In genomic region chr17:17476865-17477467, GRCh38 we compare ENCODE assay signal across 8 cellular contexts. TPM values are rescaled to one million over a fixed set of nuclear protein-coding genes. Genes with fewer than 3 reads are reported as not detected.
DNase-seq lines count a peak whose midpoint lies in the region; ATAC-seq, FAIRE-seq and TF ChIP-seq lines count a peak whose summit lies in the region.

Gene MED9, plus strand, starts transcription at chr17:17477000. Its CDS starts 42 bp downstream, at chr17:17477042.

- H3K4me1 ChIP-seq in A549, result peaks cover 22% of the 10 kb centered on the region

- H3K4me2 ChIP-seq in A549, result peak within 1 kb of the TSS; percentile 89

- peak; percentile 28 for FAIRE-seq in A549 (lab: Jason Lieb, UNC)

- no peaks in the 10 kb centered on the region for H3K9me3 ChIP-seq in A549

- WGBS in A549 (ENCODE audit: missing lambda C conversion rate), result 1% methylated on average over 36 of the region's 47 CpGs

- TF ChIP-seq CTCF in A549 (IDR thresholded peaks at IDR 0.05), result no peak

- peak; percentile 69 for TF ChIP-seq POLR2A in A549 (IDR thresholded peaks at IDR 0.05; ENCODE audit: low read length)

- CTCF ChIA-PET in A549 (lab: Yijun Ruan, JAX), result interaction anchor here (1.3 to 5.2 kb wide), 2 partner anchors 19 to 30 kb away, joined by 3 to 23 read pairs; partner anchors contain the start of gene RASD1

- peak within 1 kb of the TSS; percentile 91 to 93 for H3K27ac ChIP-seq in A549
- H3K27ac ChIP-seq in cingulate gyrus (ENCODE audit: low read depth, low read length), result peak within 1 kb of the TSS; percentile 85

- H3K4me3 ChIP-seq in A549, result peak within 1 kb of the TSS; percentile 86

- POLR2A ChIA-PET in A549 (lab: Yijun Ruan, JAX), result no interaction called here

- DNase-seq in A549 (ENCODE audit: low read depth in 1 of 2, low spot score in 1 of 2) (peak; percentile 95 to 97), NCI-H510A treated with DMSO at 0.1 percent for 48 hours (lab: John Stamatoyannopoulos, UW) (peak; percentile 91), kidney tubule cell (ENCODE audit: low spot score) (peak; percentile 88)
- DNase-seq in activated CD4-positive, alpha-beta T cell treated with anti-CD3 and anti-CD28 coated beads for 48 hours, result peak; percentile 97
- peak; percentile 90 to 93 for DNase-seq in stimulated activated CD4-positive, alpha-beta T cell treated with anti-CD3 and anti-CD28 coated beads, Interleukin-15, amount 100 ng/mL, for 48 hours (ENCODE audit: low read depth in 2 of 2)

- ATAC-seq in A549 (peak; percentile 88 to 94), GM18873 (IDR thresholded peaks at IDR 0.05; ENCODE audit: low FRiP score, unreplicated experiment) (peak; percentile 64), HG03280 (IDR thresholded peaks at IDR 0.05; ENCODE audit: unreplicated experiment) (peak; percentile 91)

- no peak for TF ChIP-seq EP300 in A549 (IDR thresholded peaks at IDR 0.05)

- no peak for TF ChIP-seq RAD21 in A549 (conservative IDR thresholded peaks at IDR 0.05 in 1 of 2, IDR thresholded peaks at IDR 0.05 in 1 of 2)

TF ChIP-seq in A549, 52 proteins besides CTCF, POLR2A, EP300 and RAD21:
- TF ChIP-seq SMC3 (IDR thresholded peaks at IDR 0.05), result 0 out of 3 replicates have a peak, but pooled peaks have one; percentile 14
- TF ChIP-seq RFX5 (IDR thresholded peaks at IDR 0.05), result no peak
- TF ChIP-seq JUN (IDR thresholded peaks at IDR 0.05), result peak in 1 of 2 experiments; percentile 65; a peak in 2 of 5 replicates
- peak; percentile 44 for TF ChIP-seq E2F6 (IDR thresholded peaks at IDR 0.05; ENCODE audit: borderline replicate concordance, low read depth)
- peak; percentile 85; the same call in 1 of the 2 replicates for TF ChIP-seq TFCP2L1 (CRISPR knock-in tag; IDR thresholded peaks at IDR 0.05)
- TF ChIP-seq GATA3 (IDR thresholded peaks at IDR 0.05; ENCODE audit: borderline replicate concordance), result no peak
- no peak for TF ChIP-seq ZFP36 (IDR thresholded peaks at IDR 0.05; ENCODE audit: borderline replicate concordance, partially characterized antibody)
- TF ChIP-seq PHF8 (IDR thresholded peaks at IDR 0.05; ENCODE audit: borderline replicate concordance, low read depth), result peak; percentile 97
- peak; percentile 86 for TF ChIP-seq ESRRA (IDR thresholded peaks at IDR 0.05; ENCODE audit: borderline replicate concordance, low read length)
- 0 out of 3 replicates have a peak, but pooled peaks have one; percentile 24 for TF ChIP-seq BCL3 (IDR thresholded peaks at IDR 0.05)
- peak; percentile 55; the same call in 1 of the 2 replicates for TF ChIP-seq HDAC2 (IDR thresholded peaks at IDR 0.05)
- peak; percentile 96 for TF ChIP-seq MAZ (IDR thresholded peaks at IDR 0.05; ENCODE audit: borderline replicate concordance, low read depth, low read length)
- TF ChIP-seq MAX (IDR thresholded peaks at IDR 0.05), result peak; percentile 71
- TF ChIP-seq CHD2 (IDR thresholded peaks at IDR 0.05; ENCODE audit: low read length, partially characterized antibody), result peak; percentile 10
- peak; percentile 92 for TF ChIP-seq KDM5A (IDR thresholded peaks at IDR 0.05)
- TF ChIP-seq CBX8 (IDR thresholded peaks at IDR 0.05), result no peak
- no peak for TF ChIP-seq ATOH8 (CRISPR knock-in tag; IDR thresholded peaks at IDR 0.05; ENCODE audit: low read depth)
TF ChIP-seq in A549: peak in this region for 12.

RNA-seq across cellular contexts. Expression of gene MED9, which starts in this region (rescaled TPM):
- polyA plus RNA-seq in A549 (2011; rRNA removed) (13.0 and 15.2 TPM in 2 replicates), A549 (2017; fragmentation: RNase III; extraction: RNeasy Plus Mini Kit Qiagen cat#74134 plus additional on column Dnase treatment) (15.9 to 17.4 TPM (median 17.4 TPM) in 3 replicates)
- 13.8 and 17.7 TPM in 2 replicates for polyA plus RNA-seq in A549 (2012; cell fraction: cytosol; rRNA removed)
- polyA plus RNA-seq in A549 (2012; cell fraction: nucleus; rRNA removed), result 18.7 and 19.9 TPM in 2 replicates
- polyA minus RNA-seq in A549 (2011; rRNA and poly(A)+ RNA removed), result 18.1 and 20.0 TPM in 2 replicates

Comparison
In these comparisons a context has a peak if more than half of its experiments do, and no peak if none do; other contexts are left out.
1. Peak in every context shown above with its lines: DNase-seq, ATAC-seq, H3K4me3 ChIP-seq and H3K27ac ChIP-seq.